ENCODE assay signal across 19 cellular contexts in the genomic region with DNA sequence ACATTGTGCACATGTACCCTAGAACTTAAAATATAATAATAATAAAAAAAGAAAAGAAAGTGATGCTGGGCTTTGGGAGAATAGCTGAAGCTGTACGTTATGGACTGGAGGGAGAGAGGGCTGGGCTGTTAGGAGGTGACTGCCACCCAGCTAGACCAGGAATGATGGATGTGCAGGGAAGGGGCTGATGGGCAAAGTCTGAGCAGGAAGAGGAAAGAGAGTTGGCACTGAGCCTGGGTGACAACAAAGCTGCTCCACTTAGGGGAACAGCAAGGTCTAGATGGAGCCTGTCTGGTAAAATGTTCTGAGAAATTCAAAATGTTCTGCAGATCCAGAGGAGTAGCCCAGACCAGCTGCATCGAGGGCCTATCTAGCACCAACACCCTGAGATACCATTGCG.
"Had no signal": no experiment of that assay in that cellular context is flagged by ENCODE, and none has a peak within 500 bp of the region (broad histone marks: within the 10 kb centered on the region; RNA-seq: fewer than 3 reads in every experiment).

No MANE protein-coding gene starts in this region.

- H3K79me2 ChIP-seq: hepatocyte had no signal

- H3K4me1 ChIP-seq: stomach had no signal

- H3K4me2 ChIP-seq: hepatocyte had no signal

- H3K4me3 ChIP-seq: hepatocyte, stomach, thoracic aorta had no signal

- H3K36me3 ChIP-seq: stomach, thoracic aorta had no signal

- H3K9me3 ChIP-seq: thoracic aorta had no signal

- FAIRE-seq: colon, endothelial cell of umbilical vein had no signal

- DNase-seq: effector CD4-positive, alpha-beta T cell; endodermal cell; erythroblast; foreskin melanocyte; head of caudate nucleus; mesendoderm; naive thymus-derived CD8-positive, alpha-beta T cell; posterior cingulate gyrus; stimulated activated CD4-positive, alpha-beta T cell treated with anti-CD3 and anti-CD28 coated beads, Interleukin-2, amount 100 ng/mL, for 24 hours; stimulated activated naive CD4-positive, alpha-beta T cell; stomach; substantia nigra; trophoblast cell had no signal

- H3K4me1 Mint-ChIP-seq: endodermal cell, neural crest cell had no signal

- H3K4me3 Mint-ChIP-seq: endodermal cell; naive thymus-derived CD8-positive, alpha-beta T cell; neural crest cell had no signal

- H3K27me3 ChIP-seq: hepatocyte, stomach had no signal

- H3K27ac Mint-ChIP-seq: endodermal cell; naive thymus-derived CD8-positive, alpha-beta T cell had no signal

- ATAC-seq: naive thymus-derived CD8-positive, alpha-beta T cell; sciatic nerve had no signal

- H2AFZ ChIP-seq: hepatocyte had no signal

- H3K27ac ChIP-seq: hepatocyte, stomach, thoracic aorta had no signal
